Comparison of ENCODE assay signal across 12 cellular contexts in the genomic region with DNA sequence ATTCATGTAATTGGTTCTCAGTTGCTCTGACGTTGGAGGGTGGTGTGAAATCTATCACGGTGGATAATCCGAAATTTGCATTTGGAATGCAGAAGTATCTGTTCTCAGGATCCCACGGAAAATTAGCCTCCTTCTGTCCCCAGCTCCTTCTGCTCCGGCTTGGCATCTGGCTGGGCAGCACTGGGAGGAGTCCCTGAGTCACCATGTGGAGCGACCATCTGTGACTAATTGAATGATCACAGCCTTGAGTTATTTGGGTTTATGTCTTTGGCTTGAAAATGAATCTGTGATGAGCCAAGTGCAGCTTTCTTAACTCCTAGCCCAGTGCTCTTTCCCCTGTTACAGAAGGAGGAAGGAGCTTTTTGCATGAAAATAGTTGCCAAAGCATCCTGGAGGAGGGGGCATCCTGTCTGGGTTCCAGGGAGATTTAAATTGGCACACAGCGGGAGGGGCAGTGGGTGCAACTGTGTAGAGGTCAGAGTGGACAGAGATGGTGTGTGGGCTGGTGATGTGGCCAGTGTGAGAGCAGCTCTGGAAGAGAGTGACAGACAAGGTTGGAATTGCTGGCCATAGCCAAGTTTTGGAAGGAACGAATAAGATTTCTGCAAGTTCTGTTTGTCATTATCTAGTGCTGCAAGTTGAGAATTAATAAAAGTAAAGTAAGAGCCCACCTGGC.
DNase-seq lines count a peak whose midpoint lies in the region; ATAC-seq and TF ChIP-seq lines count a peak whose summit lies in the region.
"Had no signal": no experiment of that assay in that cellular context is flagged by ENCODE, and none has a peak within 500 bp of the region (broad histone marks: within the 10 kb centered on the region; RNA-seq: fewer than 3 reads in every experiment).

No MANE protein-coding gene starts in this region.

- H3K27ac ChIP-seq in mesenchymal stem cell (ENCODE audit: low read length, poor library complexity, severe bottlenecking): no peak overlapping the region
- H3K27ac ChIP-seq: SK-N-MC, testis had no signal

- H3K9ac ChIP-seq in mesenchymal stem cell (ENCODE audit: low read length): peak overlapping the region; percentile 66

- H3K4me1 Mint-ChIP-seq in chondrocyte (ENCODE audit: low read depth): peaks cover 20% of the 10 kb centered on the region
- H3K4me1 Mint-ChIP-seq in activated T-cell treated with anti-CD3 and anti-CD28 coated beads, Interleukin-2, amount 50 U/mL, for 4 hours (ENCODE audit: low read depth): no peaks in the 10 kb centered on the region

- no peaks in the 10 kb centered on the region for H3K9me3 ChIP-seq in mesenchymal stem cell (ENCODE audit: control insufficient read depth, low read length)
- H3K9me3 ChIP-seq: testis had no signal

- no peak overlapping the region for H3K18ac ChIP-seq in mesenchymal stem cell (ENCODE audit: low read depth in 1 of 2, low read length in 2 of 2)

- no peak for ATAC-seq in activated T-cell treated with anti-CD3 and anti-CD28 coated beads, Interleukin-2, amount 50 U/mL, for 4 hours
- ATAC-seq in GM18498 (IDR thresholded peaks at IDR 0.05; ENCODE audit: unreplicated experiment): no peak
- ATAC-seq in GM21515 (IDR thresholded peaks at IDR 0.05; ENCODE audit: unreplicated experiment): no peak
- ATAC-seq in HG03354 (IDR thresholded peaks at IDR 0.05; ENCODE audit: poor library complexity, severe bottlenecking, unreplicated experiment): no peak

- peaks cover 5% of the 10 kb centered on the region for H3K4me1 ChIP-seq in mesenchymal stem cell (ENCODE audit: control insufficient read depth, insufficient read depth, low read depth, low read length)
- H3K4me1 ChIP-seq: testis had no signal

- no peak overlapping the region for H3K14ac ChIP-seq in mesenchymal stem cell (ENCODE audit: low read length in 2 of 2)

- H4K91ac ChIP-seq in mesenchymal stem cell (ENCODE audit: low read length): no peak overlapping the region

- no peaks in the 10 kb centered on the region for H3K36me3 ChIP-seq in mesenchymal stem cell (ENCODE audit: control insufficient read depth in 1 of 2, insufficient read depth in 2 of 2, low read depth in 1 of 2, low read length in 2 of 2)

- peaks cover 0 to 4% of the 10 kb centered on the region in 2 experiments for H3K27me3 ChIP-seq in mesenchymal stem cell (ENCODE audit: control insufficient read depth in 1 of 2, insufficient read depth in 1 of 2, low read length in 2 of 2)
- H3K27me3 ChIP-seq: testis had no signal

- no peaks in the 10 kb centered on the region for H3K79me1 ChIP-seq in mesenchymal stem cell (replicated peaks; ENCODE audit: low read length, poor library complexity, severe bottlenecking)

- no peak overlapping the region for H2AK5ac ChIP-seq in mesenchymal stem cell (ENCODE audit: low read length, severe bottlenecking)

- H3K4ac ChIP-seq in mesenchymal stem cell (ENCODE audit: low read depth in 1 of 2, low read length in 2 of 2): no peak overlapping the region

- H3K27ac Mint-ChIP-seq in chondrocyte (ENCODE audit: unreplicated experiment): peak overlapping the region; percentile 67

- TF ChIP-seq CTCF in chondrocyte (IDR thresholded peaks at IDR 0.05): no peak

- H2BK15ac ChIP-seq in mesenchymal stem cell (ENCODE audit: low read depth, poor library complexity, severe bottlenecking): no peak overlapping the region

- DNase-seq in D341Med (ENCODE audit: low spot score): peak; percentile 52
- DNase-seq in NCI-H1694 treated with DMSO at 0.1 percent for 48 hours (lab: John Stamatoyannopoulos, UW): peak; percentile 40
- no peak for DNase-seq in chondrocyte (ENCODE audit: low spot score)
- peak; percentile 59 for DNase-seq in mesenchymal stem cell
- DNase-seq in activated T-cell treated with anti-CD3 and anti-CD28 coated beads, Interleukin-2, amount 50 U/mL, for 4 hours: no peak
- DNase-seq: DMS79; stimulated activated CD4-positive, alpha-beta T cell treated with anti-CD3 and anti-CD28 coated beads, Interleukin-1b, Interleukin-23, amount 100 ng/mL, for 48 hours; testis had no signal

- no peak overlapping the region for H3K23ac ChIP-seq in mesenchymal stem cell (ENCODE audit: low read length in 2 of 2)

- no peak overlapping the region for H3K4me3 Mint-ChIP-seq in chondrocyte (ENCODE audit: unreplicated experiment)
- H3K4me3 Mint-ChIP-seq in activated T-cell treated with anti-CD3 and anti-CD28 coated beads, Interleukin-2, amount 50 U/mL, for 4 hours: no peak overlapping the region

- no peak overlapping the region for H2BK5ac ChIP-seq in mesenchymal stem cell (ENCODE audit: low read depth, low read length, poor library complexity, severe bottlenecking)

- no peak overlapping the region for H4K8ac ChIP-seq in mesenchymal stem cell (ENCODE audit: low read length)

- no peak overlapping the region for H3K4me2 ChIP-seq in mesenchymal stem cell (ENCODE audit: low read length, poor library complexity, severe bottlenecking)

- no peak overlapping the region for H2AFZ ChIP-seq in mesenchymal stem cell (ENCODE audit: low read depth, low read length)

- H3K4me3 ChIP-seq in mesenchymal stem cell (ENCODE audit: insufficient read depth in 1 of 2, low read depth in 1 of 2, low read length in 2 of 2): peak overlapping the region in 1 of 2 experiments; percentile 20
- H3K4me3 ChIP-seq: SK-N-MC, testis had no signal

- H3K36me3 Mint-ChIP-seq in chondrocyte (ENCODE audit: low read depth): no peaks in the 10 kb centered on the region
- H3K36me3 Mint-ChIP-seq in activated T-cell treated with anti-CD3 and anti-CD28 coated beads, Interleukin-2, amount 50 U/mL, for 4 hours (ENCODE audit: insufficient read depth): no peaks in the 10 kb centered on the region

- peaks cover 6% of the 10 kb centered on the region for H3K9me3 Mint-ChIP-seq in chondrocyte (ENCODE audit: low read depth)
- no peaks in the 10 kb centered on the region for H3K9me3 Mint-ChIP-seq in activated T-cell treated with anti-CD3 and anti-CD28 coated beads, Interleukin-2, amount 50 U/mL, for 4 hours

- no peak overlapping the region for H2BK120ac ChIP-seq in mesenchymal stem cell (ENCODE audit: low read depth, low read length)

- peaks cover 3% of the 10 kb centered on the region for H3K27me3 Mint-ChIP-seq in chondrocyte (ENCODE audit: low read depth)
- H3K27me3 Mint-ChIP-seq in activated T-cell treated with anti-CD3 and anti-CD28 coated beads, Interleukin-2, amount 50 U/mL, for 4 hours (ENCODE audit: low read depth): peaks cover 8% of the 10 kb centered on the region

- 42% methylated on average over 6 of the region's 8 CpGs for WGBS in mesenchymal stem cell

- H2BK12ac ChIP-seq in mesenchymal stem cell (ENCODE audit: low read length in 2 of 2): no peak overlapping the region

Comparison
In these comparisons a context has a peak if more than half of its experiments do, and no peak if none do; other contexts are left out.
1. DNase-seq: peak in D341Med (single experiment), NCI-H1694 treated with DMSO at 0.1 percent for 48 hours (single experiment) and mesenchymal stem cell (single experiment); none in chondrocyte (single experiment) and activated T-cell treated with anti-CD3 and anti-CD28 coated beads, Interleukin-2, amount 50 U/mL, for 4 hours (single experiment).